38 cellular contexts compared by ENCODE assay signal in the genomic region with DNA sequence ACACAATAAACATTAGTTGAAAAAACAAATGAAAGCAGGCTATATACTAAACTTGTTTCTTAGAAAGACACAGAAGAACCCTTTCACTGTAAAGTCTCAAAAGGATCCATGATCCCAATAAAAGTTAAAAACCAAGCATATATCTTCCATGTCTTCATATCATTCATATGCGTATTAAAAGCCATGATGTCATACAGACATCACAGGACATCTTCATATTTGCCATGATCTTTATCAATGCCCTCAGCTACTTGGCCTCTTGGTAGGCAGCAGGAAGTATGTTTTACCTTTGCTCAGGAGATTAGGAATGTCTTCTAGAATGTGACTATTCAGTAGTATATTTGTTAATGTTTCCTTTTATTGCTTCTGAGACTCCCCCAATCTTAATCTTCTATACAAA.
"Had no signal": no experiment of that assay in that cellular context is flagged by ENCODE, and none has a peak within 500 bp of the region (broad histone marks: within the 10 kb centered on the region; RNA-seq: fewer than 3 reads in every experiment).

No MANE protein-coding gene starts in this region.

- H3K4me3 ChIP-seq: ascending aorta, cardiac muscle cell had no signal

- H3K27ac ChIP-seq: ascending aorta, cardiac muscle cell, WERI-Rb-1 had no signal

- ATAC-seq: activated CD4-positive, alpha-beta T cell treated with anti-CD3 and anti-CD28 coated beads for 36 hours; activated CD4-positive, CD25-positive, alpha-beta regulatory T cell treated with anti-CD3 and anti-CD28 coated beads, Interleukin-2, amount 50 U/mL, for 24 hours; activated CD8-positive, alpha-beta memory T cell treated with anti-CD3 and anti-CD28 coated beads, Interleukin-2, amount 10 ng/mL, durations not matched to agents 7 days and 5 days; activated CD8-positive, alpha-beta T cell treated with anti-CD3 and anti-CD28 coated beads, Interleukin-2, amount 10 ng/mL, durations not matched to agents 7 days and 5 days; activated naive CD8-positive, alpha-beta T cell treated with anti-CD3 and anti-CD28 coated beads, Interleukin-2, amount 50 U/mL, for 24 hours had no signal

- H3K4me3 Mint-ChIP-seq: activated CD4-positive, alpha-beta memory T cell treated with anti-CD3 and anti-CD28 coated beads, Interleukin-2, amount 10 ng/mL, durations not matched to agents 7 days and 5 days; activated CD4-positive, alpha-beta T cell treated with anti-CD3 and anti-CD28 coated beads for 36 hours; activated CD4-positive, alpha-beta T cell treated with anti-CD3 and anti-CD28 coated beads, Interleukin-2, amount 10 ng/mL, durations not matched to agents 7 days and 5 days; activated CD8-positive, alpha-beta memory T cell treated with anti-CD3 and anti-CD28 coated beads, Interleukin-2, amount 10 ng/mL, durations not matched to agents 7 days and 5 days; activated CD8-positive, alpha-beta T cell treated with anti-CD3 and anti-CD28 coated beads, Interleukin-2, amount 10 ng/mL, durations not matched to agents 7 days and 5 days; activated naive CD4-positive, alpha-beta T cell treated with anti-CD3 and anti-CD28 coated beads, Interleukin-2, amount 10 ng/mL, durations not matched to agents 7 days and 5 days; activated naive CD4-positive, alpha-beta T cell treated with anti-CD3 and anti-CD28 coated beads, Interleukin-2, amount 50 U/mL, for 24 hours; activated naive CD8-positive, alpha-beta T cell; activated naive CD8-positive, alpha-beta T cell treated with anti-CD3 and anti-CD28 coated beads, Interleukin-2, amount 10 ng/mL, durations not matched to agents 7 days and 5 days; activated naive CD8-positive, alpha-beta T cell treated with anti-CD3 and anti-CD28 coated beads, Interleukin-2, amount 50 U/mL, for 24 hours; activated T-cell treated with anti-CD3 and anti-CD28 coated beads, Interleukin-2, amount 50 U/mL, for 24 hours; brain; T-helper 1 cell treated with Interleukin-12 subunit alpha and Interleukin-12 subunit beta and Interleukin-4 antibody, amounts not matched to agents 30 μg/mL and 1 μg/mL, for 36 hours; T-helper 2 cell treated with Interferon-gamma antibody and Interleukin-4, amounts not matched to agents 5 μg/mL and 100 μg/mL, for 36 hours; WTC11 had no signal

- H3K4me1 Mint-ChIP-seq: activated CD4-positive, alpha-beta T cell treated with anti-CD3 and anti-CD28 coated beads, Interleukin-2, amount 10 ng/mL, durations not matched to agents 7 days and 5 days; activated CD8-positive, alpha-beta memory T cell treated with anti-CD3 and anti-CD28 coated beads, Interleukin-2, amount 10 ng/mL, durations not matched to agents 7 days and 5 days; activated naive CD4-positive, alpha-beta T cell treated with anti-CD3 and anti-CD28 coated beads, Interleukin-2, amount 10 ng/mL, durations not matched to agents 7 days and 5 days had no signal

- H3K27me3 ChIP-seq: ascending aorta, cardiac muscle cell had no signal

- H3K9me3 Mint-ChIP-seq: activated CD4-positive, alpha-beta memory T cell treated with anti-CD3 and anti-CD28 coated beads, Interleukin-2, amount 10 ng/mL, durations not matched to agents 7 days and 5 days; activated CD4-positive, alpha-beta T cell treated with anti-CD3 and anti-CD28 coated beads, Interleukin-2, amount 10 ng/mL, durations not matched to agents 7 days and 5 days; activated naive CD4-positive, alpha-beta T cell treated with anti-CD3 and anti-CD28 coated beads, Interleukin-2, amount 10 ng/mL, durations not matched to agents 7 days and 5 days; activated naive CD4-positive, alpha-beta T cell treated with anti-CD3 and anti-CD28 coated beads, Interleukin-2, amount 50 U/mL, for 24 hours; activated naive CD8-positive, alpha-beta T cell treated with anti-CD3 and anti-CD28 coated beads, Interleukin-2, amount 10 ng/mL, durations not matched to agents 7 days and 5 days; activated naive CD8-positive, alpha-beta T cell treated with anti-CD3 and anti-CD28 coated beads, Interleukin-2, amount 50 U/mL, for 24 hours; activated T-cell treated with anti-CD3 and anti-CD28 coated beads, Interleukin-2, amount 50 U/mL, for 24 hours; activated T-helper 2 cell treated with anti-CD3 and anti-CD28 coated beads, Interferon-gamma antibody, Interleukin-2, Interleukin-4, amounts not matched to agents 10 μg/mL and 5 μg/mL and 100 μg/mL, durations not matched to agents 14 hours and 24 hours and 36 hours; T-helper 1 cell treated with Interleukin-12 subunit alpha and Interleukin-12 subunit beta and Interleukin-4 antibody, amounts not matched to agents 30 μg/mL and 1 μg/mL, for 36 hours; T-helper 2 cell treated with Interferon-gamma antibody and Interleukin-4, amounts not matched to agents 5 μg/mL and 100 μg/mL, for 36 hours; WTC11 had no signal

- DNase-seq: activated CD4-positive, alpha-beta memory T cell treated with anti-CD3 and anti-CD28 coated beads, Interleukin-2, amount 10 ng/mL, durations not matched to agents 7 days and 5 days; activated CD4-positive, alpha-beta T cell treated with anti-CD3 and anti-CD28 coated beads for 1 hour; activated CD4-positive, alpha-beta T cell treated with anti-CD3 and anti-CD28 coated beads for 36 hours; activated CD4-positive, alpha-beta T cell treated with anti-CD3 and anti-CD28 coated beads for 48 hours; activated CD4-positive, alpha-beta T cell treated with anti-CD3 and anti-CD28 coated beads, Interleukin-2, amount 10 ng/mL, durations not matched to agents 7 days and 5 days; activated CD4-positive, alpha-beta T cell treated with anti-CD3 and anti-CD28 coated beads, Interleukin-2, amount 50 U/mL, for 48 hours; activated CD4-positive, CD25-positive, alpha-beta regulatory T cell; activated CD8-positive, alpha-beta memory T cell treated with anti-CD3 and anti-CD28 coated beads for 24 hours; activated CD8-positive, alpha-beta memory T cell treated with anti-CD3 and anti-CD28 coated beads, Interleukin-2, amount 10 ng/mL, durations not matched to agents 7 days and 5 days; activated CD8-positive, alpha-beta memory T cell treated with anti-CD3 and anti-CD28 coated beads, Interleukin-2, amount 50 U/mL, for 48 hours; activated CD8-positive, alpha-beta T cell treated with anti-CD3 and anti-CD28 coated beads, Interleukin-2, amount 10 ng/mL, durations not matched to agents 7 days and 5 days; activated effector memory CD4-positive, alpha-beta T cell treated with Interleukin-2 at 50 U/mL for 16 hours; activated gamma-delta T cell; activated naive CD4-positive, alpha-beta T cell treated with anti-CD3 and anti-CD28 coated beads, Interleukin-2, amount 10 ng/mL, durations not matched to agents 7 days and 5 days; activated naive CD4-positive, alpha-beta T cell treated with Interleukin-2 at 50 U/mL for 16 hours; activated naive CD8-positive, alpha-beta T cell treated with anti-CD3 and anti-CD28 coated beads, Interleukin-2, amount 10 ng/mL, durations not matched to agents 7 days and 5 days; activated naive CD8-positive, alpha-beta T cell treated with anti-CD3 and anti-CD28 coated beads, Interleukin-2, amount 50 U/mL, for 24 hours; activated T-cell treated with anti-CD3 and anti-CD28 coated beads, Interleukin-2, amount 50 U/mL, for 24 hours; activated T-cell treated with anti-CD3 and anti-CD28 coated beads, Interleukin-2, amount 50 U/mL, for 48 hours; amygdala; anterior cingulate cortex; central memory CD4-positive, alpha-beta T cell; T-helper 1 cell; T-helper 2 cell; T-helper 9 cell; WERI-Rb-1 had no signal

- H3K27me3 Mint-ChIP-seq: activated CD4-positive, alpha-beta memory T cell treated with anti-CD3 and anti-CD28 coated beads, Interleukin-2, amount 10 ng/mL, durations not matched to agents 7 days and 5 days; activated CD4-positive, alpha-beta T cell treated with anti-CD3 and anti-CD28 coated beads for 36 hours; activated CD4-positive, alpha-beta T cell treated with anti-CD3 and anti-CD28 coated beads, Interleukin-2, amount 10 ng/mL, durations not matched to agents 7 days and 5 days; activated CD8-positive, alpha-beta memory T cell treated with anti-CD3 and anti-CD28 coated beads, Interleukin-2, amount 10 ng/mL, durations not matched to agents 7 days and 5 days; activated naive CD4-positive, alpha-beta T cell treated with anti-CD3 and anti-CD28 coated beads, Interleukin-2, amount 10 ng/mL, durations not matched to agents 7 days and 5 days; activated naive CD4-positive, alpha-beta T cell treated with anti-CD3 and anti-CD28 coated beads, Interleukin-2, amount 50 U/mL, for 24 hours; activated naive CD8-positive, alpha-beta T cell; activated naive CD8-positive, alpha-beta T cell treated with anti-CD3 and anti-CD28 coated beads, Interleukin-2, amount 10 ng/mL, durations not matched to agents 7 days and 5 days; activated naive CD8-positive, alpha-beta T cell treated with anti-CD3 and anti-CD28 coated beads, Interleukin-2, amount 50 U/mL, for 24 hours; activated T-cell treated with anti-CD3 and anti-CD28 coated beads, Interleukin-2, amount 50 U/mL, for 24 hours; brain had no signal

- H3K27ac Mint-ChIP-seq: activated CD4-positive, alpha-beta memory T cell treated with anti-CD3 and anti-CD28 coated beads, Interleukin-2, amount 10 ng/mL, durations not matched to agents 7 days and 5 days; activated CD4-positive, alpha-beta T cell treated with anti-CD3 and anti-CD28 coated beads for 36 hours; activated CD4-positive, alpha-beta T cell treated with anti-CD3 and anti-CD28 coated beads, Interleukin-2, amount 10 ng/mL, durations not matched to agents 7 days and 5 days; activated CD8-positive, alpha-beta memory T cell treated with anti-CD3 and anti-CD28 coated beads, Interleukin-2, amount 10 ng/mL, durations not matched to agents 7 days and 5 days; activated CD8-positive, alpha-beta T cell treated with anti-CD3 and anti-CD28 coated beads, Interleukin-2, amount 10 ng/mL, durations not matched to agents 7 days and 5 days; activated naive CD4-positive, alpha-beta T cell treated with anti-CD3 and anti-CD28 coated beads, Interleukin-2, amount 50 U/mL, for 24 hours; activated naive CD8-positive, alpha-beta T cell; activated naive CD8-positive, alpha-beta T cell treated with anti-CD3 and anti-CD28 coated beads, Interleukin-2, amount 10 ng/mL, durations not matched to agents 7 days and 5 days; activated naive CD8-positive, alpha-beta T cell treated with anti-CD3 and anti-CD28 coated beads, Interleukin-2, amount 50 U/mL, for 24 hours; activated T-cell treated with anti-CD3 and anti-CD28 coated beads, Interleukin-2, amount 50 U/mL, for 24 hours; activated T-helper 2 cell treated with anti-CD3 and anti-CD28 coated beads, Interferon-gamma antibody, Interleukin-2, Interleukin-4, amounts not matched to agents 10 μg/mL and 5 μg/mL and 100 μg/mL, durations not matched to agents 14 hours and 24 hours and 36 hours; T-helper 1 cell treated with Interleukin-12 subunit alpha and Interleukin-12 subunit beta and Interleukin-4 antibody, amounts not matched to agents 30 μg/mL and 1 μg/mL, for 36 hours; WTC11 had no signal

- H3K36me3 Mint-ChIP-seq: activated naive CD8-positive, alpha-beta T cell; WTC11 had no signal

- FAIRE-seq: bronchial epithelial cell, TTC549 had no signal

- H3K9me3 ChIP-seq: ascending aorta had no signal

- H3K36me3 ChIP-seq: ascending aorta, cardiac muscle cell had no signal
